ENCODE assay signal across 8 cellular contexts in the genomic region with DNA sequence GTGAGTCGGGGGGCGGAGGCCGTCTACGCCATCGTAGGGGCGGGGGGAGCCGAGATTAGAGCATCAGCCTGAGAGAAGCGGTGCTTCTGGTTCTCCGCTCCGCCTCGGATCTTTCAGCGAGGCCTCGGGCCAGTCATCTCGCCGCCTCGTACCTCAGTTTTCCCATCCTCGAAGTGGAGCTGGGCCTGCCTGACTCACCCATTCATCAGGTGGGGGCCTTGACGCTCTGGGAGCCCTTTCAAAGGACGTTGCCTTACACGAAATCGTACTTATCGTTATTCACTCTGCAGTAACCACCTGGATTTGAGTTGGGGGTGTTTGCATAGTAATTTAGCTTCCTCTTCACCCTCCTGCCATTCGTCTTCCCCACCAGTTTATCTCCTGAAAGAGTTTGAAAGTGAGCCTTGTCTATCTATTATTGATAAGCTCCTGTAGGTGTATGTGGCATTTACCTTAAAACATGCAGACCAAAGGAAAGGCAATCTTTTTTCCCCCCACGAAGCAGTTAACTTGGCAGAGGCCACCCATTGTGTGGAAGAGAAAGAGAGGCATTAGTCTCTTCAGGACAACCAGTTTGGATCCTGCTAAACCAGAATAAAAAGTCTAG.
DNase-seq lines count a peak whose midpoint lies in the region; FAIRE-seq and TF ChIP-seq lines count a peak whose summit lies in the region.

No MANE protein-coding gene starts in this region.

- H3K4me1 ChIP-seq in MM.1S (ENCODE audit: low read length) (peaks cover 14% of the 10 kb centered on the region), muscle layer of duodenum (ENCODE audit: control insufficient read depth in 1 of 2, insufficient read depth in 2 of 2, low read length in 2 of 2) (peaks cover 12 to 36% of the 10 kb centered on the region in 2 donors)

- H3F3A ChIP-seq in MM.1S (ENCODE audit: insufficient read depth, low read length), result 0 out of 2 replicates have a peak, but pooled peaks cover 3% of the 10 kb centered on the region

- no peaks in the 10 kb centered on the region for H3K27me3 ChIP-seq in GM06990 (replicated peaks; ENCODE audit: control insufficient read depth, insufficient read depth, low read length)
- H3K27me3 ChIP-seq in MM.1S (replicated peaks; ENCODE audit: insufficient read depth, low read length), result no peaks in the 10 kb centered on the region
- no peaks in the 10 kb centered on the region for H3K27me3 ChIP-seq in muscle layer of duodenum (ENCODE audit: low read depth, low read length)

- H2AFZ ChIP-seq in MM.1S (ENCODE audit: low read length), result 0 out of 2 replicates have a peak overlapping the region, but pooled peaks have one; percentile 39

- H3K27ac ChIP-seq in MM.1S (ENCODE audit: low read length) (peak overlapping the region; percentile 81; the same call in 1 of the 2 replicates), muscle layer of duodenum (ENCODE audit: low read length) (peak overlapping the region; percentile 93)

- no peaks in the 10 kb centered on the region for H3K36me3 ChIP-seq in GM06990 (ENCODE audit: control insufficient read depth, insufficient read depth, low read length)
- no peaks in the 10 kb centered on the region for H3K36me3 ChIP-seq in MM.1S (replicated peaks; ENCODE audit: insufficient read depth, low read length)
- H3K36me3 ChIP-seq in muscle layer of duodenum (ENCODE audit: control insufficient read depth in 1 of 2, insufficient read depth in 2 of 2, low read length in 2 of 2), result no peaks in the 10 kb centered on the region

- H3K4me3 ChIP-seq in GM06990 (replicated peaks; ENCODE audit: low read depth, low read length), result peak overlapping the region; percentile 94
- H3K4me3 ChIP-seq in MM.1S (ENCODE audit: low read length), result peak overlapping the region; percentile 97
- peak overlapping the region; percentile 99 for H3K4me3 ChIP-seq in choroid plexus epithelial cell (ENCODE audit: low read depth, low read length)
- H3K4me3 ChIP-seq in muscle layer of duodenum (ENCODE audit: low read depth in 1 of 2, low read length in 2 of 2), result peak overlapping the region; percentile 87 to 98

- H3K9me3 ChIP-seq in MM.1S (replicated peaks; ENCODE audit: insufficient read depth, low read length), result no peaks in the 10 kb centered on the region
- H3K9me3 ChIP-seq in muscle layer of duodenum (ENCODE audit: control insufficient read depth in 1 of 2, low read length in 2 of 2), result no peaks in the 10 kb centered on the region

- FAIRE-seq in H54 (lab: Jason Lieb, UNC), result no peak

- DNase-seq in GM06990 (ENCODE audit: extremely low read depth, insufficient read length) (no peak), MM.1S (peak; percentile 15), choroid plexus epithelial cell (ENCODE audit: low read depth) (no peak), retina (no peak), NCI-H187 (lab: John Stamatoyannopoulos, UW) (no peak), H54 (ENCODE audit: insufficient read length, low spot score) (no peak)
- DNase-seq in stimulated activated CD4-positive, alpha-beta T cell treated with anti-CD3 and anti-CD28 coated beads, Interleukin-2, amount 100 ng/mL, for 24 hours, result no peak

- peaks cover 57% of the 10 kb centered on the region for H3K79me2 ChIP-seq in MM.1S (ENCODE audit: low read length)

- H3K9ac ChIP-seq in MM.1S (ENCODE audit: low read length), result peak overlapping the region; percentile 94

- TF ChIP-seq CTCF in GM06990 (IDR thresholded peaks at IDR 0.05; ENCODE audit: insufficient read depth, low read length, poor library complexity, severe bottlenecking), result no peak
- no peak for TF ChIP-seq CTCF in MM.1S (IDR thresholded peaks at IDR 0.05; ENCODE audit: low read length)
- TF ChIP-seq CTCF in choroid plexus epithelial cell (conservative IDR thresholded peaks at IDR 0.05; ENCODE audit: low read depth, low read length), result no peak

- TF ChIP-seq POLR2A in H54 (IDR thresholded peaks at IDR 0.05; ENCODE audit: low read depth, low read length), result no peak

- peaks cover 15% of the 10 kb centered on the region; the same call in 1 of the 2 replicates for H4K20me1 ChIP-seq in MM.1S (ENCODE audit: insufficient read depth, low read length)

- H3K4me2 ChIP-seq in MM.1S (ENCODE audit: low read depth, low read length), result peak overlapping the region; percentile 74

- no peaks in the 10 kb centered on the region for H3K9me2 ChIP-seq in MM.1S (replicated peaks; ENCODE audit: insufficient read depth, low read length)
